8 cellular contexts compared by ENCODE assay signal in genomic region chr7:76260171-76260703, GRCh38. TPM values are rescaled to one million over a fixed set of nuclear protein-coding genes. Genes with fewer than 3 reads are reported as not detected.
A peak's percentile ranks its signal among the peaks of the same experiment; 100 is the strongest.
DNase-seq lines count a peak whose midpoint lies in the region; ATAC-seq and TF ChIP-seq lines count a peak whose summit lies in the region.

No MANE protein-coding gene starts in this region.

- H3K9me3 ChIP-seq in SJCRH30 (replicated peaks) (no peaks in the 10 kb centered on the region), mesodermal cell (ENCODE audit: control insufficient read depth, low read length) (no peaks in the 10 kb centered on the region), testis (no peaks in the 10 kb centered on the region)

- H3K36me3 ChIP-seq in SJCRH30 (no peaks in the 10 kb centered on the region), mesodermal cell (ENCODE audit: control insufficient read depth, insufficient read depth, low read length) (no peaks in the 10 kb centered on the region), testis (ENCODE audit: low read depth, missing control alignments) (no peaks in the 10 kb centered on the region)

- H3K4me1 ChIP-seq in SJCRH30 (no peaks in the 10 kb centered on the region), mesodermal cell (ENCODE audit: control insufficient read depth, insufficient read depth, low read length, poor library complexity, severe bottlenecking) (no peaks in the 10 kb centered on the region), testis (peaks cover 2% of the 10 kb centered on the region)

- H3K4me3 ChIP-seq in SJCRH30 (no peak overlapping the region), mesodermal cell (ENCODE audit: extremely low read depth, insufficient read depth, low read length, poor library complexity, severe bottlenecking) (peak overlapping the region; percentile 37), testis (peak overlapping the region; percentile 44 to 53)

- DNase-seq in DMS 273 (lab: John Stamatoyannopoulos, UW; ENCODE audit: unreplicated experiment) (peak; percentile 52), DMS 273 treated with DMSO at 0.1 percent for 48 hours (lab: John Stamatoyannopoulos, UW) (no peak), SJCRH30 (peak; percentile 45 to 53), astrocyte of the hippocampus (ENCODE audit: low read depth, low spot score) (peak; percentile 46), testis (peak; percentile 63), UCSD-AML1 (lab: John Stamatoyannopoulos, UW; ENCODE audit: unreplicated experiment) (no peak)

- no peak for TF ChIP-seq POLR2A in testis (IDR thresholded peaks at IDR 0.05)

- H3K27me3 ChIP-seq in SJCRH30: no peaks in the 10 kb centered on the region
- no peaks in the 10 kb centered on the region for H3K27me3 ChIP-seq in testis

- no peak overlapping the region for H3K27ac ChIP-seq in SJCRH30
- H3K27ac ChIP-seq in mesodermal cell (ENCODE audit: low read depth, low read length, severe bottlenecking): no peak overlapping the region
- H3K27ac ChIP-seq in testis: no peak overlapping the region

- intact Hi-C loops in testis (cut with DNase I; ENCODE audit: low total_unique reads): no loop called here

- WGBS in mesodermal cell (ENCODE audit: insufficient coverage in 2 of 2), 2 experiments: 3 to 14% methylated on average over 7 to 9 of the region's 28 CpGs
- 3 to 6% methylated on average over 18 to 25 of the region's 28 CpGs for WGBS in testis, 2 donors

- no peak for TF ChIP-seq CTCF in testis (IDR thresholded peaks at IDR 0.05)

- no peak for ATAC-seq in GM21526 (IDR thresholded peaks at IDR 0.05; ENCODE audit: low FRiP score, unreplicated experiment)

RNA-seq across cellular contexts. Expression of gene HSPB1, which starts 42.2 kb away (rescaled TPM):
- 116 and 118 TPM in 2 replicates for total RNA-seq in SJCRH30 (2014; rRNA removed; shearing (Covaris generic))
- polyA plus RNA-seq in mesodermal cell (2013, experiment 1 of 2): 475 TPM
- 398 TPM for polyA plus RNA-seq in mesodermal cell (2013, experiment 2 of 2)
- total RNA-seq in testis: 100 to 1,000 TPM; 216 to 245 TPM
- polyA plus RNA-seq in testis (ENCODE audit: insufficient read depth, low read depth, low replicate concordance): 190 TPM

RNA-seq across cellular contexts. Expression of gene SRRM3, which starts 58.5 kb away (rescaled TPM):
- total RNA-seq in SJCRH30 (2014; rRNA removed; shearing (Covaris generic)): 0.43 and 0.51 TPM in 2 replicates
- polyA plus RNA-seq in mesodermal cell (2013, experiment 1 of 2): 7.6 TPM
- 5.4 TPM for polyA plus RNA-seq in mesodermal cell (2013, experiment 2 of 2)
- total RNA-seq in testis: 1 to 10 TPM; 7.8 to 8.4 TPM
- polyA plus RNA-seq in testis (ENCODE audit: insufficient read depth, low read depth, low replicate concordance): 8.3 TPM

Comparison
In these comparisons a context has a peak if more than half of its experiments do, and no peak if none do; other contexts are left out.
1. DNase-seq: peak in DMS 273 (single experiment), SJCRH30 (2 of 2), astrocyte of the hippocampus (single experiment) and testis (single experiment); none in DMS 273 treated with DMSO at 0.1 percent for 48 hours (single experiment) and UCSD-AML1 (single experiment).